Comparison of ENCODE assay signal across 1 cellular context in genomic region chr12:13001725-13002040, GRCh38.
TF ChIP-seq lines count a peak whose summit lies in the region.

No MANE protein-coding gene starts in this region.

TF ChIP-seq in endothelial cell of umbilical vein, 7 proteins besides CTCF, POLR2A, EP300 and RAD21 (continued from another document):
- no peak for TF ChIP-seq MAX (IDR thresholded peaks at IDR 0.05; ENCODE audit: insufficient read depth, insufficient read length)
- no peak for TF ChIP-seq JUN (IDR thresholded peaks at IDR 0.05; ENCODE audit: borderline replicate concordance, insufficient read depth, insufficient read length, low read depth)
- TF ChIP-seq POLR2AphosphoS5 (IDR thresholded peaks at IDR 0.05; ENCODE audit: insufficient read depth, low read depth, low read length): no peak
